Comparison of ENCODE assay signal across 24 cellular contexts in the genomic region with DNA sequence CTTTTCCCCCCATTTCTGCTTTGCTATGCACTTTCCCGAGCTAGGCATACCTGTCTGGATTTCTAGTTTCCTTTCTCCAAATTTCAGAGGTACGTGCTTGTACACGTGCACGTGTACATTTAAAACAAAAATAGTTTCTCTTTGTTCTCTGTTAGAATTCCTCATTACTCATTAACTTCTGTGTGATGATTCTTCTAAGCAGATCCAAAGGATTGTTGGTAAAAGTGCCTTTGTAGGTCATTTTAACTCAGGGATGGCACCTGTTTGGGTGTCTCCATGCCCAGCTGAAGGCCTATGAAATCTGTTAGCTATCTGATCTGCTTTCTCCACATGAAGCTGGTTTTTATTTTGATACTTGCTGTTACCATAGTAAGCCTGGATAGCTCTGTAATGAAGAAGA.
"Had no signal": no experiment of that assay in that cellular context is flagged by ENCODE, and none has a peak within 500 bp of the region (broad histone marks: within the 10 kb centered on the region; RNA-seq: fewer than 3 reads in every experiment).

No MANE protein-coding gene starts in this region.

- H3K9me3 Mint-ChIP-seq: activated naive CD4-positive, alpha-beta T cell treated with anti-CD3 and anti-CD28 coated beads, Interleukin-2, amount 10 ng/mL, durations not matched to agents 7 days and 5 days; mesothelial cell of epicardium; natural killer cell treated with Interleukin-12 subunit alpha and Interleukin-12 subunit beta and Interleukin-15 and Interleukin-18, amount 100 ng/mL, for 72 hours; stimulated activated naive CD8-positive, alpha-beta T cell treated with anti-CD3 and anti-CD28 coated beads, Interleukin-15, amount 100 ng/mL, for 72 hours; type B pancreatic cell had no signal

- H3K36me3 ChIP-seq: ascending aorta, gastrocnemius medialis, suprapubic skin had no signal

- H3K4me1 ChIP-seq: ascending aorta, gastrocnemius medialis had no signal

- H3K27ac ChIP-seq: ascending aorta, gastrocnemius medialis, skin epidermis, suprapubic skin had no signal

- FAIRE-seq: endometrium had no signal

- H3K27me3 Mint-ChIP-seq: type B pancreatic cell had no signal

- DNase-seq: activated CD4-positive, alpha-beta T cell treated with anti-CD3 and anti-CD28 coated beads, Interleukin-2, amount 50 U/mL, for 1 hour; activated CD8-positive, alpha-beta memory T cell treated with anti-CD3 and anti-CD28 coated beads, Interleukin-2, amount 50 U/mL, for 4 hours; activated effector memory CD4-positive, alpha-beta T cell treated with Interleukin-2 at 50 U/mL for 16 hours; activated naive CD4-positive, alpha-beta T cell treated with anti-CD3 and anti-CD28 coated beads, Interleukin-2, amount 10 ng/mL, durations not matched to agents 7 days and 5 days; activated T-cell treated with anti-CD3 and anti-CD28 coated beads, Interleukin-2, amount 50 U/mL, for 48 hours; cortex of kidney; erythroblast; gastrocnemius medialis; head of caudate nucleus; immature natural killer cell; left colon; occipital lobe; right cardiac atrium; stimulated activated CD4-positive, alpha-beta T cell treated with anti-CD3 and anti-CD28 coated beads, Interleukin-15, amount 100 ng/mL, for 24 hours; stimulated activated CD4-positive, alpha-beta T cell treated with anti-CD3 and anti-CD28 coated beads, Interleukin-2, amount 100 ng/mL, for 48 hours; stimulated activated naive CD8-positive, alpha-beta T cell treated with anti-CD3 and anti-CD28 coated beads, Interleukin-15, amount 100 ng/mL, for 72 hours; T1000 had no signal

- H3K4me3 ChIP-seq: ascending aorta, gastrocnemius medialis, skin epidermis, suprapubic skin had no signal

- H3K9me3 ChIP-seq: ascending aorta, gastrocnemius medialis, suprapubic skin had no signal

- H3K27ac Mint-ChIP-seq: activated naive CD4-positive, alpha-beta T cell treated with anti-CD3 and anti-CD28 coated beads, Interleukin-2, amount 10 ng/mL, durations not matched to agents 7 days and 5 days; mesothelial cell of epicardium; natural killer cell treated with Interleukin-12 subunit alpha and Interleukin-12 subunit beta and Interleukin-15 and Interleukin-18, amount 100 ng/mL, for 72 hours; stimulated activated naive CD8-positive, alpha-beta T cell treated with anti-CD3 and anti-CD28 coated beads, Interleukin-15, amount 100 ng/mL, for 72 hours; type B pancreatic cell had no signal

- H3K36me3 Mint-ChIP-seq: activated naive CD4-positive, alpha-beta T cell treated with anti-CD3 and anti-CD28 coated beads, Interleukin-2, amount 10 ng/mL, durations not matched to agents 7 days and 5 days; mesothelial cell of epicardium; natural killer cell treated with Interleukin-12 subunit alpha and Interleukin-12 subunit beta and Interleukin-15 and Interleukin-18, amount 100 ng/mL, for 72 hours; type B pancreatic cell had no signal

- H3K27me3 ChIP-seq: ascending aorta, gastrocnemius medialis, suprapubic skin had no signal

- ATAC-seq: gastrocnemius medialis; left colon; natural killer cell treated with Interleukin-12 subunit alpha and Interleukin-12 subunit beta and Interleukin-15 and Interleukin-18, amount 100 ng/mL, for 72 hours; right cardiac atrium; stimulated activated naive CD8-positive, alpha-beta T cell treated with anti-CD3 and anti-CD28 coated beads, Interleukin-15, amount 100 ng/mL, for 72 hours had no signal

- H3K4me3 Mint-ChIP-seq: activated naive CD4-positive, alpha-beta T cell treated with anti-CD3 and anti-CD28 coated beads, Interleukin-2, amount 10 ng/mL, durations not matched to agents 7 days and 5 days; immature natural killer cell; mesothelial cell of epicardium; natural killer cell treated with Interleukin-12 subunit alpha and Interleukin-12 subunit beta and Interleukin-15 and Interleukin-18, amount 100 ng/mL, for 72 hours; stimulated activated naive CD8-positive, alpha-beta T cell treated with anti-CD3 and anti-CD28 coated beads, Interleukin-15, amount 100 ng/mL, for 72 hours; type B pancreatic cell had no signal
